1 cellular context compared by ENCODE assay signal in the genomic region with DNA sequence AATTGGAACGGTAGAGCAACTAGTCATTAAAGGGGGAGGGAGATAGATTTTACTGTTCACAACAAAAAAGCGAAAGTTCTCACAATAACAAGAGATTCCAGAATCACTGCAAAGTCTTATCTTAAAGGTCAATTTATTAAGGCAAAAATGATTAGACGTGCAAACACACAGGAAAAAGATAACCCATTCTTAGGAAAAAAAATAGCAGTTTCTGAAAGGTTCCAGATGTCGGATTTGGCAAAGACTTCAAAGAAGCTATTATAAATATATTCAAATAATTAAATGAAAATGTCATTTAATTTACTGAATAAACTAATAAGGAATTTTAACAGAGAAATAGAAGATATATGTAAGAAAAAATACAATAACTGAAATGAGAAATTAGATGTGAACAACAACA.
A peak's percentile ranks its signal among the peaks of the same experiment; 100 is the strongest.
TF ChIP-seq lines count a peak whose summit lies in the region.

No MANE protein-coding gene starts in this region.

TF ChIP-seq in SK-N-SH treated with all-trans-retinoic acid at 6 μM for 48 hours, 23 proteins besides CTCF, POLR2A, EP300 and RAD21 (continued from another document):
- TF ChIP-seq, protein P1, sequence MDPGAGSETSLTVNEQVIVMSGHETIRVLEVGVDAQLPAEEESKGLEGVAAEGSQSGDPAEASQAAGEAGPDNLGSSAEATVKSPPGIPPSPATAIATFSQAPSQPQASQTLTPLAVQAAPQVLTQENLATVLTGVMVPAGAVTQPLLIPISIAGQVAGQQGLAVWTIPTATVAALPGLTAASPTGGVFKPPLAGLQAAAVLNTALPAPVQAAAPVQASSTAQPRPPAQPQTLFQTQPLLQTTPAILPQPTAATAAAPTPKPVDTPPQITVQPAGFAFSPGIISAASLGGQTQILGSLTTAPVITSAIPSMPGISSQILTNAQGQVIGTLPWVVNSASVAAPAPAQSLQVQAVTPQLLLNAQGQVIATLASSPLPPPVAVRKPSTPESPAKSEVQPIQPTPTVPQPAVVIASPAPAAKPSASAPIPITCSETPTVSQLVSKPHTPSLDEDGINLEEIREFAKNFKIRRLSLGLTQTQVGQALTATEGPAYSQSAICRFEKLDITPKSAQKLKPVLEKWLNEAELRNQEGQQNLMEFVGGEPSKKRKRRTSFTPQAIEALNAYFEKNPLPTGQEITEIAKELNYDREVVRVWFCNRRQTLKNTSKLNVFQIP (CRISPR knock-in tag; IDR thresholded peaks at IDR 0.05; ENCODE audit: borderline replicate concordance, low read depth), result peak; percentile 45; the same call in 1 of the 2 replicates
- TF ChIP-seq ISL1 (CRISPR knock-in tag; IDR thresholded peaks at IDR 0.05) (peak; percentile 86), TOX (CRISPR knock-in tag; IDR thresholded peaks at IDR 0.05; ENCODE audit: borderline replicate concordance) (no peak), ZNF565 (CRISPR knock-in tag; conservative IDR thresholded peaks at IDR 0.05; ENCODE audit: low read depth) (no peak), CSDC2 (CRISPR knock-in tag; IDR thresholded peaks at IDR 0.05) (no peak), ESRRG (CRISPR knock-in tag; IDR thresholded peaks at IDR 0.05) (no peak)
- TF ChIP-seq, protein P2, sequence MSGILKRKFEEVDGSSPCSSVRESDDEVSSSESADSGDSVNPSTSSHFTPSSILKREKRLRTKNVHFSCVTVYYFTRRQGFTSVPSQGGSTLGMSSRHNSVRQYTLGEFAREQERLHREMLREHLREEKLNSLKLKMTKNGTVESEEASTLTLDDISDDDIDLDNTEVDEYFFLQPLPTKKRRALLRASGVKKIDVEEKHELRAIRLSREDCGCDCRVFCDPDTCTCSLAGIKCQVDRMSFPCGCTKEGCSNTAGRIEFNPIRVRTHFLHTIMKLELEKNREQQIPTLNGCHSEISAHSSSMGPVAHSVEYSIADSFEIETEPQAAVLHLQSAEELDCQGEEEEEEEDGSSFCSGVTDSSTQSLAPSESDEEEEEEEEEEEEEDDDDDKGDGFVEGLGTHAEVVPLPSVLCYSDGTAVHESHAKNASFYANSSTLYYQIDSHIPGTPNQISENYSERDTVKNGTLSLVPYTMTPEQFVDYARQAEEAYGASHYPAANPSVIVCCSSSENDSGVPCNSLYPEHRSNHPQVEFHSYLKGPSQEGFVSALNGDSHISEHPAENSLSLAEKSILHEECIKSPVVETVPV (CRISPR knock-in tag; IDR thresholded peaks at IDR 0.05), result peak; percentile 82; the same call in 1 of the 2 replicates
